12 cellular contexts compared by ENCODE assay signal in genomic region chr1:118914379-118915161, GRCh38.
DNase-seq lines count a peak whose midpoint lies in the region; ATAC-seq lines count a peak whose summit lies in the region.
"Had no signal": no experiment of that assay in that cellular context is flagged by ENCODE, and none has a peak within 500 bp of the region (broad histone marks: within the 10 kb centered on the region; RNA-seq: fewer than 3 reads in every experiment).

No MANE protein-coding gene starts in this region.

- peak; percentile 85 for DNase-seq in glomerular visceral epithelial cell (ENCODE audit: extremely low spot score)
- no peak for DNase-seq in stimulated activated CD4-positive, alpha-beta T cell treated with anti-CD3 and anti-CD28 coated beads, Interleukin-4, amount 100 ng/mL, for 24 hours
- DNase-seq in NCI-H187 (lab: John Stamatoyannopoulos, UW), result no peak
- DNase-seq in NCI-H510A (lab: John Stamatoyannopoulos, UW), result no peak
- no peak for DNase-seq in iPS-NIHi11 (ENCODE audit: low spot score)
- DNase-seq: activated CD4-positive, alpha-beta T cell treated with anti-CD3 and anti-CD28 coated beads, Interleukin-2, amount 50 U/mL, for 1 hour; T-helper 17 cell had no signal

- ATAC-seq in GM18508 (IDR thresholded peaks at IDR 0.05; ENCODE audit: insufficient read depth, unreplicated experiment) (peak; percentile 47), GM21423 (IDR thresholded peaks at IDR 0.05; ENCODE audit: unreplicated experiment) (peak; percentile 47), HG03159 (IDR thresholded peaks at IDR 0.05; ENCODE audit: unreplicated experiment) (peak; percentile 47)
- ATAC-seq: Panc1; stimulated activated effector memory CD8-positive, alpha-beta T cell treated with anti-CD3 and anti-CD28 coated beads, Interleukin-12 subunit alpha, Interleukin-12 subunit beta, amount 100 ng/mL, for 72 hours; T-helper 17 cell had no signal
